In genomic region chr3:45938858-45939257, GRCh38 we compare ENCODE assay signal across 9 cellular contexts. TPM values are rescaled to one million over a fixed set of nuclear protein-coding genes. Genes with fewer than 3 reads are reported as not detected.
A peak's percentile ranks its signal among the peaks of the same experiment; 100 is the strongest.
DNase-seq lines count a peak whose midpoint lies in the region; ATAC-seq lines count a peak whose summit lies in the region.
"Had no signal": no experiment of that assay in that cellular context is flagged by ENCODE, and none has a peak within 500 bp of the region (broad histone marks: within the 10 kb centered on the region; RNA-seq: fewer than 3 reads in every experiment).

No MANE protein-coding gene starts in this region.

- POLR2A ChIA-PET in activated CD4-positive, alpha-beta T cell treated with anti-CD3 and anti-CD28 coated beads for 36 hours (lab: Charles Lee), result interaction anchor here (1.1 kb wide), 1 partner anchor 137 kb away, joined by 4 read pairs; no protein-coding TSS in a partner anchor

- ATAC-seq in HG03045 (IDR thresholded peaks at IDR 0.05; ENCODE audit: unreplicated experiment) (peak; percentile 42), left colon (peak; percentile 94), GM19452 (IDR thresholded peaks at IDR 0.05; ENCODE audit: unreplicated experiment) (no peak)
- peak; percentile 66 for ATAC-seq in activated CD4-positive, alpha-beta T cell treated with anti-CD3 and anti-CD28 coated beads for 36 hours

- DNase-seq in Caki2 (ENCODE audit: low read depth), result peak; percentile 48
- peak; percentile 85 for DNase-seq in NCI-H510A treated with DMSO at 0.1 percent for 48 hours (lab: John Stamatoyannopoulos, UW)
- DNase-seq in activated CD4-positive, alpha-beta T cell treated with anti-CD3 and anti-CD28 coated beads for 36 hours, result peak; percentile 92
- peak; percentile 79 for DNase-seq in cerebellum (ENCODE audit: low spot score)
- peak; percentile 71 to 92 for DNase-seq in left colon
- peak; percentile 84 to 85 for DNase-seq in stimulated activated CD4-positive, alpha-beta T cell treated with anti-CD3 and anti-CD28 coated beads, Interleukin-2, amount 100 ng/mL, for 48 hours

- H3K27me3 Mint-ChIP-seq in activated CD4-positive, alpha-beta T cell treated with anti-CD3 and anti-CD28 coated beads for 36 hours, result peaks cover 15% of the 10 kb centered on the region

- H3K9me3 Mint-ChIP-seq in activated CD4-positive, alpha-beta T cell treated with anti-CD3 and anti-CD28 coated beads for 36 hours (ENCODE audit: low read depth), result peaks cover 5% of the 10 kb centered on the region

- intact Hi-C loops in activated CD4-positive, alpha-beta T cell treated with anti-CD3 and anti-CD28 coated beads for 36 hours (cut with DNase I, micrococcal nuclease), result loop anchor here (1.0 to 2.0 kb wide), 3 partner anchors 140 to 440 kb away; no protein-coding TSS in a partner anchor
- intact Hi-C loops in left colon (cut with DNase I, micrococcal nuclease), result loop anchor here (2.0 to 10.0 kb wide), 3 partner anchors 138 to 436 kb away; partner anchors contain the start of gene CCR5 (in 1 of the 2)

- in situ Hi-C loops in Caki2 (cut with HindIII; ENCODE audit: low pct_unique_long_range_greater_than_20kb, low sequenced_read_pairs), result no loop called here

- CTCF ChIA-PET in activated CD4-positive, alpha-beta T cell treated with anti-CD3 and anti-CD28 coated beads for 36 hours (lab: Charles Lee), result interaction anchor here (0.6 to 14.6 kb wide), 36 partner anchors 9 to 439 kb away, joined by 3 to 269 read pairs (median 4); partner anchors contain the start of gene LZTFL1

- H3K4me1 Mint-ChIP-seq in activated CD4-positive, alpha-beta T cell treated with anti-CD3 and anti-CD28 coated beads for 36 hours, result peaks cover 27% of the 10 kb centered on the region

- no peak overlapping the region for H3K4me3 Mint-ChIP-seq in activated CD4-positive, alpha-beta T cell treated with anti-CD3 and anti-CD28 coated beads for 36 hours

- no peak overlapping the region for H3K27ac Mint-ChIP-seq in activated CD4-positive, alpha-beta T cell treated with anti-CD3 and anti-CD28 coated beads for 36 hours

- peaks cover 34% of the 10 kb centered on the region for H3K36me3 Mint-ChIP-seq in activated CD4-positive, alpha-beta T cell treated with anti-CD3 and anti-CD28 coated beads for 36 hours (ENCODE audit: low read depth)

RNA-seq across cellular contexts. Expression of gene CXCR6, which starts 4.4 kb away (rescaled TPM):
- not detected in 2 replicates for total RNA-seq in Caki2 (2014; rRNA removed; shearing (Covaris generic); ENCODE audit: low replicate concordance)
- total RNA-seq in activated CD4-positive, alpha-beta T cell treated with anti-CD3 and anti-CD28 coated beads for 36 hours, result under 1 TPM; 0.42 to 0.85 TPM
- not detected for total RNA-seq in cerebellum
- total RNA-seq in left colon, result 1 to 10 TPM in 1 of 2 donors, under 1 TPM in 1; 0.67 to 1.1 TPM

RNA-seq across cellular contexts. Expression of gene CCR9, which starts 52.5 kb away (rescaled TPM):
- 0.81 TPM in 1 of 2 replicates, not detected in the other for total RNA-seq in Caki2 (2014; rRNA removed; shearing (Covaris generic); ENCODE audit: low replicate concordance)
- not detected for total RNA-seq in activated CD4-positive, alpha-beta T cell treated with anti-CD3 and anti-CD28 coated beads for 36 hours
- not detected for total RNA-seq in cerebellum
- under 1 TPM; 0.12 to 0.34 TPM for total RNA-seq in left colon
- total RNA-seq: T-helper 2 cell treated with Interferon-gamma antibody and Interleukin-4, amounts not matched to agents 100 ng/mL and 5 ng/mL, for 36 hours had no signal

RNA-seq across cellular contexts. Expression of gene FYCO1, which starts 56.8 kb away (rescaled TPM):
- total RNA-seq in Caki2 (2014; rRNA removed; shearing (Covaris generic); ENCODE audit: low replicate concordance), result 12.0 and 23.6 TPM in 2 replicates
- 10 to 100 TPM in 1 of 2 experiments, 1 to 10 TPM in 1; 8.2 to 10.6 TPM for total RNA-seq in activated CD4-positive, alpha-beta T cell treated with anti-CD3 and anti-CD28 coated beads for 36 hours
- total RNA-seq in cerebellum, result 4.7 TPM
- total RNA-seq in left colon, result 10 to 100 TPM; 23.5 to 32.8 TPM
